ENCODE assay signal across 17 cellular contexts in genomic region chr9:136201609-136202448, GRCh38. TPM values are rescaled to one million over a fixed set of nuclear protein-coding genes. Genes with fewer than 3 reads are reported as not detected.
A peak's percentile ranks its signal among the peaks of the same experiment; 100 is the strongest.
DNase-seq lines count a peak whose midpoint lies in the region; ATAC-seq and TF ChIP-seq lines count a peak whose summit lies in the region.
"Had no signal": no experiment of that assay in that cellular context is flagged by ENCODE, and none has a peak within 500 bp of the region (broad histone marks: within the 10 kb centered on the region; RNA-seq: fewer than 3 reads in every experiment).

No MANE protein-coding gene starts in this region.

- no peak overlapping the region for H3K27ac ChIP-seq in CD8-positive, alpha-beta T cell (ENCODE audit: low read depth, low read length)
- H3K27ac ChIP-seq in IMR-90 (ENCODE audit: insufficient read depth, low read length) (no peak overlapping the region), endodermal cell (ENCODE audit: low read depth, low read length) (no peak overlapping the region), OCI-LY7 (ENCODE audit: low read depth, low read length, poor library complexity, severe bottlenecking) (no peak overlapping the region), tibial nerve (no peak overlapping the region)
- H3K27ac ChIP-seq: esophagus squamous epithelium, sigmoid colon had no signal

- H3K79me2 ChIP-seq in OCI-LY7 (ENCODE audit: insufficient read depth, low read depth, low read length), result no peaks in the 10 kb centered on the region

- H3K4ac ChIP-seq in IMR-90 (ENCODE audit: low read depth, low read length), result no peak overlapping the region

- DNase-seq in CD8-positive, alpha-beta T cell, result no peak
- DNase-seq in IMR-90, result no peak
- peak; percentile 84 for DNase-seq in endodermal cell
- peak; percentile 23 to 54 for DNase-seq in lung microvascular endothelial cell (ENCODE audit: low read depth in 2 of 2)
- no peak for DNase-seq in HuH-7 (ENCODE audit: low spot score)
- no peak for DNase-seq in OCI-LY7 (ENCODE audit: low spot score)
- DNase-seq in tibial nerve (ENCODE audit: low spot score in 2 of 2), result no peak
- DNase-seq: activated naive CD4-positive, alpha-beta T cell treated with anti-CD3 and anti-CD28 coated beads for 36 hours; esophagus squamous epithelium; NCI-H446 treated with DMSO at 0.1 percent for 48 hours; sigmoid colon; T-helper 17 cell had no signal

- in situ Hi-C loops in IMR-90 (cut with MboI; ENCODE audit: low sequenced_read_pairs), result no loop called here

- no peak overlapping the region for H3K56ac ChIP-seq in IMR-90 (ENCODE audit: extremely low read depth, insufficient read depth, low read length)

- no peaks in the 10 kb centered on the region for H3K4me1 ChIP-seq in CD8-positive, alpha-beta T cell (ENCODE audit: insufficient read depth, low read length)
- H3K4me1 ChIP-seq in IMR-90 (ENCODE audit: control insufficient read depth, insufficient read depth, low read length) (no peaks in the 10 kb centered on the region), endodermal cell (ENCODE audit: control insufficient read depth, insufficient read depth, low read length) (no peaks in the 10 kb centered on the region), OCI-LY7 (ENCODE audit: insufficient read depth, low read length, poor library complexity, severe bottlenecking) (peaks cover 6% of the 10 kb centered on the region), tibial nerve (peaks cover 0 to 35% (median 0%) of the 10 kb centered on the region in 4 donors)

- intact Hi-C loops in CD8-positive, alpha-beta T cell (cut with DNase I, micrococcal nuclease), result no loop called here
- intact Hi-C loops in IMR-90 (cut with micrococcal nuclease), result no loop called here
- intact Hi-C loops in OCI-LY7 (cut with micrococcal nuclease; ENCODE audit: unreplicated experiment), result no loop called here

- no peak overlapping the region for H3K9ac ChIP-seq in IMR-90 (ENCODE audit: low read depth, low read length)
- no peak overlapping the region for H3K9ac ChIP-seq in endodermal cell (ENCODE audit: extremely low read depth, low read length, poor library complexity, severe bottlenecking)

- TF ChIP-seq EP300 in tibial nerve (IDR thresholded peaks at IDR 0.05), result no peak

- TF ChIP-seq RAD21 in IMR-90 (IDR thresholded peaks at IDR 0.05; ENCODE audit: low read length), result no peak

- H2AK5ac ChIP-seq in IMR-90 (ENCODE audit: low read depth, low read length), result no peak overlapping the region

- H2AK9ac ChIP-seq in IMR-90 (replicated peaks; ENCODE audit: low read depth, low read length, poor library complexity), result no peak overlapping the region

- no peak overlapping the region for H2BK15ac ChIP-seq in IMR-90 (ENCODE audit: low read depth, low read length)

- POLR2A ChIA-PET in CD8-positive, alpha-beta T cell (lab: Charles Lee), result no interaction called here
- POLR2A ChIA-PET in IMR-90 (lab: Charles Lee; ENCODE audit: unreplicated experiment), result no interaction called here
- POLR2A ChIA-PET in OCI-LY7 (lab: Charles Lee), result no interaction called here

- H4K5ac ChIP-seq in IMR-90 (ENCODE audit: low read depth, low read length), result no peak overlapping the region

- H3K27me3 ChIP-seq in CD8-positive, alpha-beta T cell (ENCODE audit: insufficient read depth, low read length), result peaks cover 4% of the 10 kb centered on the region
- H3K27me3 ChIP-seq in IMR-90 (ENCODE audit: control insufficient read depth, insufficient read depth, low read length) (peaks cover 71% of the 10 kb centered on the region), endodermal cell (ENCODE audit: control insufficient read depth, insufficient read depth, low read length, poor library complexity, severe bottlenecking) (peaks cover 92% of the 10 kb centered on the region), tibial nerve (peaks cover 0 to 87% of the 10 kb centered on the region in 2 donors)

- no peak overlapping the region for H3K23ac ChIP-seq in IMR-90 (ENCODE audit: low read depth, low read length)

- dilution Hi-C loops in IMR-90 (cut with HindIII; ENCODE audit: low sequenced_read_pairs, unreplicated experiment), result no loop called here

- no peak overlapping the region for H2AFZ ChIP-seq in IMR-90 (replicated peaks; ENCODE audit: low read length, poor library complexity)
- no peak overlapping the region for H2AFZ ChIP-seq in OCI-LY7 (ENCODE audit: low read length)

- peaks cover 27% of the 10 kb centered on the region for H4K20me1 ChIP-seq in IMR-90 (ENCODE audit: insufficient read depth, low read length)
- peaks cover 4% of the 10 kb centered on the region; the same call in 1 of the 2 replicates for H4K20me1 ChIP-seq in OCI-LY7 (ENCODE audit: insufficient read depth, low read length)

- H3K27ac Mint-ChIP-seq in CD8-positive, alpha-beta T cell, result no peak overlapping the region
- H3K27ac Mint-ChIP-seq in endodermal cell, result no peak overlapping the region
- H3K27ac Mint-ChIP-seq: activated naive CD4-positive, alpha-beta T cell treated with anti-CD3 and anti-CD28 coated beads for 36 hours; CD14-positive monocyte; T-helper 17 cell had no signal

- H3K18ac ChIP-seq in IMR-90 (ENCODE audit: low read depth, low read length), result no peak overlapping the region

- BruUV-seq in IMR-90 (replicated peaks; lab: Mats Ljungman, UMichigan) (no TSS peak), OCI-LY7 (replicated peaks; lab: Mats Ljungman, UMichigan) (no TSS peak)

- no peak overlapping the region for H3K4me3 ChIP-seq in CD8-positive, alpha-beta T cell (ENCODE audit: low read depth, low read length)
- H3K4me3 ChIP-seq in IMR-90 (ENCODE audit: insufficient read depth, low read depth, low read length), result no peak overlapping the region
- H3K4me3 ChIP-seq in endodermal cell (ENCODE audit: low read length), result no peak overlapping the region
- H3K4me3 ChIP-seq in OCI-LY7 (ENCODE audit: low read depth, low read length, poor library complexity, severe bottlenecking), result no peak overlapping the region
- no peak overlapping the region for H3K4me3 ChIP-seq in tibial nerve
- H3K4me3 ChIP-seq: esophagus squamous epithelium, sigmoid colon had no signal

- no peak overlapping the region for H3K14ac ChIP-seq in IMR-90 (replicated peaks; ENCODE audit: low read depth, low read length)

- no peaks in the 10 kb centered on the region for H3K9me2 ChIP-seq in OCI-LY7 (ENCODE audit: insufficient read depth, low read length)

- H4K8ac ChIP-seq in IMR-90 (ENCODE audit: low read depth in 2 of 2, low read length in 2 of 2), result no peak overlapping the region

- TF ChIP-seq POLR2A in IMR-90 (IDR thresholded peaks at IDR 0.05; ENCODE audit: low read depth, low read length) (no peak), tibial nerve (IDR thresholded peaks at IDR 0.05) (no peak)

- H2BK120ac ChIP-seq in IMR-90 (ENCODE audit: low read depth, low read length), result no peak overlapping the region

- H4K91ac ChIP-seq in IMR-90 (ENCODE audit: insufficient read depth, low read depth, low read length), result no peak overlapping the region

- H3K79me1 ChIP-seq in IMR-90 (ENCODE audit: low read depth in 1 of 2, low read length in 2 of 2), result no peaks in the 10 kb centered on the region

- no peak overlapping the region for H3K4me3 Mint-ChIP-seq in CD8-positive, alpha-beta T cell
- H3K4me3 Mint-ChIP-seq in endodermal cell, result no peak overlapping the region
- H3K4me3 Mint-ChIP-seq: activated naive CD4-positive, alpha-beta T cell treated with anti-CD3 and anti-CD28 coated beads for 36 hours; T-helper 17 cell had no signal

- CTCF ChIA-PET in CD8-positive, alpha-beta T cell (lab: Charles Lee), result interaction anchor here (0.5 to 0.6 kb wide), 2 partner anchors 225 to 1432 kb away, joined by 3 read pairs; no protein-coding TSS in a partner anchor
- CTCF ChIA-PET in IMR-90 (lab: Yijun Ruan, JAX), result no interaction called here
- CTCF ChIA-PET in OCI-LY7 (lab: Charles Lee; ENCODE audit: unreplicated experiment), result no interaction called here

- no peak for TF ChIP-seq CTCF in CD8-positive, alpha-beta T cell (IDR thresholded peaks at IDR 0.05)
- TF ChIP-seq CTCF in IMR-90 (conservative IDR thresholded peaks at IDR 0.05; ENCODE audit: low read depth, low read length) (no peak), endodermal cell (conservative IDR thresholded peaks at IDR 0.05) (no peak), OCI-LY7 (conservative IDR thresholded peaks at IDR 0.05; ENCODE audit: low read length) (no peak), tibial nerve (IDR thresholded peaks at IDR 0.05) (no peak)

- H3K27me3 Mint-ChIP-seq in CD8-positive, alpha-beta T cell (ENCODE audit: low read depth), result peaks cover 23% of the 10 kb centered on the region
- H3K27me3 Mint-ChIP-seq in endodermal cell (ENCODE audit: insufficient read depth), result peaks cover 76% of the 10 kb centered on the region

- H3K9me1 ChIP-seq in IMR-90 (ENCODE audit: insufficient read depth, low read length), result no peaks in the 10 kb centered on the region

- H3K9me3 ChIP-seq in CD8-positive, alpha-beta T cell (ENCODE audit: low read length), result no peaks in the 10 kb centered on the region
- H3K9me3 ChIP-seq in IMR-90 (ENCODE audit: control insufficient read depth, insufficient read depth, low read length) (no peaks in the 10 kb centered on the region), endodermal cell (ENCODE audit: control insufficient read depth, low read length) (no peaks in the 10 kb centered on the region), OCI-LY7 (ENCODE audit: low read length) (no peaks in the 10 kb centered on the region), tibial nerve (no peaks in the 10 kb centered on the region)
- H3K9me3 ChIP-seq: esophagus squamous epithelium, sigmoid colon had no signal

- H3K4me1 Mint-ChIP-seq in CD8-positive, alpha-beta T cell (ENCODE audit: low read depth), result peaks cover under 1% of the 10 kb centered on the region
- H3K4me1 Mint-ChIP-seq in endodermal cell, result no peaks in the 10 kb centered on the region

- H3K36me3 Mint-ChIP-seq in CD8-positive, alpha-beta T cell, result peaks cover 3% of the 10 kb centered on the region
- H3K36me3 Mint-ChIP-seq in endodermal cell (ENCODE audit: low read depth), result peaks cover under 1% of the 10 kb centered on the region

- H2BK20ac ChIP-seq in IMR-90 (ENCODE audit: low read depth, low read length), result no peak overlapping the region

- WGBS in IMR-90 (ENCODE audit: extremely low coverage in 2 of 2, insufficient read length in 1 of 2), 2 experiments, result 7% methylated on average over 55 of the region's 85 CpGs; no CpG with 5 or more reads in 1 of the 2 experiments
- WGBS in endodermal cell (ENCODE audit: insufficient coverage in 1 of 2, insufficient read length in 1 of 2), 2 experiments, result 10 to 18% methylated on average over 9 to 85 of the region's 85 CpGs
- 6 to 9% methylated on average over 18 to 63 of the region's 85 CpGs for WGBS in tibial nerve, 2 donors

- H3K4me2 ChIP-seq in IMR-90 (ENCODE audit: low read depth, low read length) (no peak overlapping the region), OCI-LY7 (ENCODE audit: low read length) (no peak overlapping the region)

- H3K9me3 Mint-ChIP-seq in CD8-positive, alpha-beta T cell, result no peaks in the 10 kb centered on the region
- no peaks in the 10 kb centered on the region for H3K9me3 Mint-ChIP-seq in endodermal cell
- H3K9me3 Mint-ChIP-seq: activated naive CD4-positive, alpha-beta T cell treated with anti-CD3 and anti-CD28 coated beads for 36 hours had no signal

- ATAC-seq in CD8-positive, alpha-beta T cell, result peak; percentile 34
- ATAC-seq in IMR-90 (ENCODE audit: low read depth) (peak; percentile 66), HG03095 (IDR thresholded peaks at IDR 0.05; ENCODE audit: unreplicated experiment) (no peak)
- ATAC-seq: HCT116, T-helper 17 cell had no signal

- H3K36me3 ChIP-seq in CD8-positive, alpha-beta T cell (ENCODE audit: insufficient read depth, low read length), result no peaks in the 10 kb centered on the region
- H3K36me3 ChIP-seq in IMR-90 (ENCODE audit: control insufficient read depth, insufficient read depth, low read length), result no peaks in the 10 kb centered on the region
- H3K36me3 ChIP-seq in endodermal cell (ENCODE audit: control insufficient read depth, insufficient read depth, low read length), result no peaks in the 10 kb centered on the region
- peaks cover 7% of the 10 kb centered on the region; the same call in 1 of the 2 replicates for H3K36me3 ChIP-seq in OCI-LY7 (ENCODE audit: insufficient read depth, low read length)
- peaks cover 0 to 11% (median 0%) of the 10 kb centered on the region in 3 donors for H3K36me3 ChIP-seq in tibial nerve
- H3K36me3 ChIP-seq: esophagus squamous epithelium, sigmoid colon had no signal

- H2BK5ac ChIP-seq in IMR-90 (ENCODE audit: low read depth, low read length, poor library complexity, severe bottlenecking), result no peak overlapping the region

RNA-seq across cellular contexts. Expression of gene LHX3, which starts 3.1 kb away (rescaled TPM):
- total RNA-seq in CD8-positive, alpha-beta T cell, result under 1 TPM; 0.14 to 0.17 TPM
- not detected in 2 replicates for total RNA-seq in IMR-90 (2012; rRNA removed)
- not detected in 2 replicates for polyA plus RNA-seq in IMR-90 (2012; rRNA removed)
- not detected in 2 replicates for polyA plus RNA-seq in IMR-90 (2012; cell fraction: cytosol; rRNA removed)
- 0.02 TPM in 1 of 2 replicates, not detected in the other for polyA plus RNA-seq in IMR-90 (2012; cell fraction: nucleus; rRNA removed; ENCODE audit: low replicate concordance)
- total RNA-seq in endodermal cell, result not detected
- 0.11 TPM for polyA plus RNA-seq in endodermal cell (2013, experiment 1 of 2)
- not detected for polyA plus RNA-seq in endodermal cell (2013, experiment 2 of 2)
- not detected in 2 replicates for total RNA-seq in lung microvascular endothelial cell
- not detected in 2 replicates for total RNA-seq in OCI-LY7 (2014; rRNA removed; shearing (Covaris generic))
- 0.15 TPM in 1 of 2 replicates, not detected in the other for total RNA-seq in OCI-LY7 (2022)
- total RNA-seq in tibial nerve, result not detected
- total RNA-seq: activated naive CD4-positive, alpha-beta T cell treated with anti-CD3 and anti-CD28 coated beads for 36 hours; cerebellum; esophagus squamous epithelium; HT1080; sigmoid colon had no signal
- polyA plus RNA-seq: CD14-positive monocyte, sigmoid colon had no signal

RNA-seq across cellular contexts. Expression of gene QSOX2, which starts 43.8 kb away (rescaled TPM):
- total RNA-seq in CD8-positive, alpha-beta T cell, result 10 to 100 TPM; 13.8 to 14.2 TPM
- total RNA-seq in IMR-90 (2012; rRNA removed) (5.0 and 5.9 TPM in 2 replicates), endodermal cell (10 to 100 TPM; 22.0 to 26.3 TPM), lung microvascular endothelial cell (5.0 and 6.3 TPM in 2 replicates), OCI-LY7 (2022) (57.5 and 57.9 TPM in 2 replicates), tibial nerve (10 to 100 TPM; 10.2 to 16.8 (median 11.8) TPM)
- 12.7 and 12.9 TPM in 2 replicates for polyA plus RNA-seq in IMR-90 (2012; rRNA removed)
- polyA plus RNA-seq in IMR-90 (2012; cell fraction: cytosol; rRNA removed), result 9.2 and 16.0 TPM in 2 replicates
- polyA plus RNA-seq in IMR-90 (2012; cell fraction: nucleus; rRNA removed; ENCODE audit: low replicate concordance), result 18.3 and 24.7 TPM in 2 replicates
- 29.8 TPM for polyA plus RNA-seq in endodermal cell (2013, experiment 1 of 2)
- polyA plus RNA-seq in endodermal cell (2013, experiment 2 of 2), result 26.3 TPM
- 47.8 and 50.0 TPM in 2 replicates for total RNA-seq in OCI-LY7 (2014; rRNA removed; shearing (Covaris generic))

Comparison
In these comparisons a context has a peak if more than half of its experiments do, and no peak if none do; other contexts are left out.
1. DNase-seq: peak in endodermal cell (single experiment) and lung microvascular endothelial cell (2 of 2); none in CD8-positive, alpha-beta T cell (0 of 7), IMR-90 (single experiment), HuH-7 (single experiment), OCI-LY7 (single experiment) and tibial nerve (0 of 2).